In the genomic region with DNA sequence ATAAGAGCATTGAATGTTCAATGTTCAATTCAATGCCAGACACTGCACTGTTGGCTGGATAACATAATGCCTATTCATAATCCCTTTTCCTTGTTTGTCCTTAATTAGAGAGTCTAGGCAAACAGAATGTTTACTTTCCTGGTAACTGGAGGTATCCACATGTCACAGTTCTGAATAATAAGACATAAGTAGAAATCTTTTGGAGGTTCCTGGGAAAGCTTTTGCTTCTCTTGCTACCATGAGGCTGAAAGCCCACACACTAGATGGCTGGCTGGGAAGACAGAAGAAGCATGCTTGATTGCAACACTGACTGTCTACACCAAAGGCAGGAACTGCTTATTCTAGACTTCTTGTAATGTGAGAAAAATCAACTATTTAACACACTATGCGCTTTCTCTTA, we compare ENCODE assay signal across 13 cellular contexts.
DNase-seq lines count a peak whose midpoint lies in the region; ATAC-seq and TF ChIP-seq lines count a peak whose summit lies in the region.
"Had no signal": no experiment of that assay in that cellular context is flagged by ENCODE, and none has a peak within 500 bp of the region (broad histone marks: within the 10 kb centered on the region; RNA-seq: fewer than 3 reads in every experiment).

No MANE protein-coding gene starts in this region.

- peaks cover 5 to 7% of the 10 kb centered on the region in 2 donors for H3K9me3 Mint-ChIP-seq in stimulated activated naive CD8-positive, alpha-beta T cell treated with anti-CD3 and anti-CD28 coated beads, Interleukin-15, amount 100 ng/mL, for 72 hours
- H3K9me3 Mint-ChIP-seq: activated naive CD8-positive, alpha-beta T cell treated with anti-CD3 and anti-CD28 coated beads, Interleukin-2, amount 50 U/mL, for 24 hours had no signal

- DNase-seq in DMS153 treated with DMSO at 0.1 percent for 48 hours (lab: John Stamatoyannopoulos, UW; ENCODE audit: unreplicated experiment) (peak; percentile 12), NCI-H69 (lab: John Stamatoyannopoulos, UW) (peak; percentile 89), iris pigment epithelial cell (ENCODE audit: low read depth) (peak; percentile 36), SW 1271 (lab: John Stamatoyannopoulos, UW) (no peak), HCEC 1CT (no peak)
- DNase-seq in activated CD4-positive, alpha-beta T cell treated with anti-CD3 and anti-CD28 coated beads, Interleukin-2, amount 50 U/mL, for 1 hour, result no peak
- DNase-seq in stimulated activated naive CD8-positive, alpha-beta T cell treated with anti-CD3 and anti-CD28 coated beads, Interleukin-15, amount 100 ng/mL, for 72 hours, result no peak
- DNase-seq: activated naive CD8-positive, alpha-beta T cell treated with anti-CD3 and anti-CD28 coated beads, Interleukin-2, amount 50 U/mL, for 24 hours; transverse colon; WERI-Rb-1 had no signal

- H3K4me1 Mint-ChIP-seq in stimulated activated naive CD8-positive, alpha-beta T cell treated with anti-CD3 and anti-CD28 coated beads, Interleukin-15, amount 100 ng/mL, for 72 hours, result peaks cover 19% of the 10 kb centered on the region

- no peak overlapping the region for H3K4me3 Mint-ChIP-seq in stimulated activated naive CD8-positive, alpha-beta T cell treated with anti-CD3 and anti-CD28 coated beads, Interleukin-15, amount 100 ng/mL, for 72 hours
- H3K4me3 Mint-ChIP-seq: activated naive CD8-positive, alpha-beta T cell treated with anti-CD3 and anti-CD28 coated beads, Interleukin-2, amount 50 U/mL, for 24 hours had no signal

- H3K27me3 Mint-ChIP-seq in stimulated activated naive CD8-positive, alpha-beta T cell treated with anti-CD3 and anti-CD28 coated beads, Interleukin-15, amount 100 ng/mL, for 72 hours, result no peaks in the 10 kb centered on the region

- H3K27ac ChIP-seq in 22Rv1, result peak overlapping the region; percentile 19; the same call in 1 of the 2 replicates
- H3K27ac ChIP-seq: BLaER1, prostate gland, transverse colon, WERI-Rb-1 had no signal

- ATAC-seq in stimulated activated naive CD8-positive, alpha-beta T cell treated with anti-CD3 and anti-CD28 coated beads, Interleukin-15, amount 100 ng/mL, for 72 hours, result no peak
- ATAC-seq: activated naive CD8-positive, alpha-beta T cell treated with anti-CD3 and anti-CD28 coated beads, Interleukin-2, amount 50 U/mL, for 24 hours had no signal

- H3K27ac Mint-ChIP-seq in stimulated activated naive CD8-positive, alpha-beta T cell treated with anti-CD3 and anti-CD28 coated beads, Interleukin-15, amount 100 ng/mL, for 72 hours, result no peak overlapping the region
- H3K27ac Mint-ChIP-seq: activated naive CD8-positive, alpha-beta T cell treated with anti-CD3 and anti-CD28 coated beads, Interleukin-2, amount 50 U/mL, for 24 hours had no signal

- no peak for TF ChIP-seq CTCF in 22Rv1 (IDR thresholded peaks at IDR 0.05)

Comparison
In these comparisons a context has a peak if more than half of its experiments do, and no peak if none do; other contexts are left out.
1. DNase-seq: peak in DMS153 treated with DMSO at 0.1 percent for 48 hours (single experiment), NCI-H69 (single experiment) and iris pigment epithelial cell (single experiment); none in SW 1271 (0 of 2), activated CD4-positive, alpha-beta T cell treated with anti-CD3 and anti-CD28 coated beads, Interleukin-2, amount 50 U/mL, for 1 hour (single experiment), stimulated activated naive CD8-positive, alpha-beta T cell treated with anti-CD3 and anti-CD28 coated beads, Interleukin-15, amount 100 ng/mL, for 72 hours (0 of 2) and HCEC 1CT (single experiment).